Comparison of ENCODE assay signal across 1 cellular context in the genomic region with DNA sequence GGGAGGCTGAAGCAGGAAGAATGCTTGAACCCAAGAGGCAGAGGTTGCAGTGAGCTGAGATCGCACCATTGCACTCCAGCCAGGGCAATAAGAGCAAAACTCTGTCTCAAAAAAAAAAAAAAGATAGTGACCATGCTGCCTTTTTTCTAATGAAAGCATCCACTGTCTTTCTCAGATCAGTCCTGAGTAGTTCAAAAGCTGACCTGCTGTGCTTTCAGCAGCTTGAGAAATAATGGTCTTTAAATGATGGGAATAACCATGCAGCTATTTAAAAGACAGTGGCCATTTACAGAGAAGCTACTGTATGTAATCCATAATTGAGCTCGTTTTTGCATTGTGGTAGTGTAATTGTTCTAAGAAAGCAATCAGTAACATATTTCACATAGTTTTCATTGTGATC.
TF ChIP-seq lines count a peak whose summit lies in the region.

No MANE protein-coding gene starts in this region.

TF ChIP-seq in SK-N-SH treated with all-trans-retinoic acid at 6 μM for 48 hours, 23 proteins besides CTCF, POLR2A, EP300 and RAD21:
- TF ChIP-seq TSHZ2 (CRISPR knock-in tag; IDR thresholded peaks at IDR 0.05): no peak
- TF ChIP-seq ZC3H10 (CRISPR knock-in tag; IDR thresholded peaks at IDR 0.05): no peak
- TF ChIP-seq, protein P1, sequence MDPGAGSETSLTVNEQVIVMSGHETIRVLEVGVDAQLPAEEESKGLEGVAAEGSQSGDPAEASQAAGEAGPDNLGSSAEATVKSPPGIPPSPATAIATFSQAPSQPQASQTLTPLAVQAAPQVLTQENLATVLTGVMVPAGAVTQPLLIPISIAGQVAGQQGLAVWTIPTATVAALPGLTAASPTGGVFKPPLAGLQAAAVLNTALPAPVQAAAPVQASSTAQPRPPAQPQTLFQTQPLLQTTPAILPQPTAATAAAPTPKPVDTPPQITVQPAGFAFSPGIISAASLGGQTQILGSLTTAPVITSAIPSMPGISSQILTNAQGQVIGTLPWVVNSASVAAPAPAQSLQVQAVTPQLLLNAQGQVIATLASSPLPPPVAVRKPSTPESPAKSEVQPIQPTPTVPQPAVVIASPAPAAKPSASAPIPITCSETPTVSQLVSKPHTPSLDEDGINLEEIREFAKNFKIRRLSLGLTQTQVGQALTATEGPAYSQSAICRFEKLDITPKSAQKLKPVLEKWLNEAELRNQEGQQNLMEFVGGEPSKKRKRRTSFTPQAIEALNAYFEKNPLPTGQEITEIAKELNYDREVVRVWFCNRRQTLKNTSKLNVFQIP (CRISPR knock-in tag; IDR thresholded peaks at IDR 0.05; ENCODE audit: borderline replicate concordance, low read depth): no peak
- TF ChIP-seq ARNTL (CRISPR knock-in tag; IDR thresholded peaks at IDR 0.05; ENCODE audit: borderline replicate concordance, low read depth): no peak
- no peak for TF ChIP-seq OSR1 (CRISPR knock-in tag; IDR thresholded peaks at IDR 0.05)
- TF ChIP-seq GLIS3 (CRISPR knock-in tag; IDR thresholded peaks at IDR 0.05): no peak
- TF ChIP-seq ISL1 (CRISPR knock-in tag; IDR thresholded peaks at IDR 0.05): no peak
- TF ChIP-seq ZNF565 (CRISPR knock-in tag; conservative IDR thresholded peaks at IDR 0.05; ENCODE audit: low read depth): no peak
- TF ChIP-seq, protein P2, sequence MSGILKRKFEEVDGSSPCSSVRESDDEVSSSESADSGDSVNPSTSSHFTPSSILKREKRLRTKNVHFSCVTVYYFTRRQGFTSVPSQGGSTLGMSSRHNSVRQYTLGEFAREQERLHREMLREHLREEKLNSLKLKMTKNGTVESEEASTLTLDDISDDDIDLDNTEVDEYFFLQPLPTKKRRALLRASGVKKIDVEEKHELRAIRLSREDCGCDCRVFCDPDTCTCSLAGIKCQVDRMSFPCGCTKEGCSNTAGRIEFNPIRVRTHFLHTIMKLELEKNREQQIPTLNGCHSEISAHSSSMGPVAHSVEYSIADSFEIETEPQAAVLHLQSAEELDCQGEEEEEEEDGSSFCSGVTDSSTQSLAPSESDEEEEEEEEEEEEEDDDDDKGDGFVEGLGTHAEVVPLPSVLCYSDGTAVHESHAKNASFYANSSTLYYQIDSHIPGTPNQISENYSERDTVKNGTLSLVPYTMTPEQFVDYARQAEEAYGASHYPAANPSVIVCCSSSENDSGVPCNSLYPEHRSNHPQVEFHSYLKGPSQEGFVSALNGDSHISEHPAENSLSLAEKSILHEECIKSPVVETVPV (CRISPR knock-in tag; IDR thresholded peaks at IDR 0.05): no peak
- TF ChIP-seq PPARA (CRISPR knock-in tag; IDR thresholded peaks at IDR 0.05; ENCODE audit: borderline replicate concordance): no peak
